In genomic region chr6:26487466-26487865, GRCh38 we compare ENCODE assay signal across 28 cellular contexts. TPM values are rescaled to one million over a fixed set of nuclear protein-coding genes. Genes with fewer than 3 reads are reported as not detected.
"Had no signal": no experiment of that assay in that cellular context is flagged by ENCODE, and none has a peak within 500 bp of the region (broad histone marks: within the 10 kb centered on the region; RNA-seq: fewer than 3 reads in every experiment).

No MANE protein-coding gene starts in this region.

- H3K27me3 ChIP-seq: stomach, suprapubic skin, testis, thyroid gland, tibial artery, tibial nerve, transverse colon, upper lobe of left lung, upper lobe of right lung, uterus, vagina had no signal

- DNase-seq: stimulated activated CD4-positive, alpha-beta T cell treated with anti-CD3 and anti-CD28 coated beads, Interleukin-2, amount 100 ng/mL, for 48 hours; stimulated activated CD4-positive, alpha-beta T cell treated with anti-CD3 and anti-CD28 coated beads, Interleukin-4, amount 100 ng/mL, for 1 hour; stimulated activated CD4-positive, alpha-beta T cell treated with anti-CD3 and anti-CD28 coated beads, Interleukin-4, amount 100 ng/mL, for 24 hours; stimulated activated CD4-positive, alpha-beta T cell treated with anti-CD3 and anti-CD28 coated beads, Interleukin-4, amount 100 ng/mL, for 4 hours; stimulated activated CD8-positive, alpha-beta memory T cell treated with anti-CD3 and anti-CD28 coated beads, Interleukin-4, amount 100 ng/mL, for 48 hours; stimulated activated naive B cell treated with anti-CD40 and anti-IgM and Interleukin-4, amounts not matched to agents 10 μg/mL and 1 μg/mL and 100 μg/mL, for 72 hours; stimulated activated naive CD4-positive, alpha-beta T cell; stimulated activated naive CD4-positive, alpha-beta T cell treated with Interleukin-2 at 50 U/mL for 16 hours; stimulated activated naive CD8-positive, alpha-beta T cell treated with anti-CD3 and anti-CD28 coated beads, Interleukin-15, amount 100 ng/mL, for 72 hours; stimulated activated naive CD8-positive, alpha-beta T cell treated with anti-CD3 and anti-CD28 coated beads, Interleukin-15, Interleukin-2, amounts not matched to agents 100 U/mL and 50 U/mL, for 24 hours; stomach; substantia nigra; testis; thyroid gland; tibial artery; transverse colon; trophoblast cell; upper lobe of left lung; upper lobe of right lung; uterus had no signal

- H3K4me3 ChIP-seq: stomach, suprapubic skin, testis, thoracic aorta, thyroid gland, tibial artery, tibial nerve, transverse colon, upper lobe of left lung, upper lobe of right lung, uterus, vagina had no signal

- FAIRE-seq: urothelium cell line had no signal

- H3K27ac ChIP-seq: stomach, suprapubic skin, testis, thoracic aorta, thyroid gland, tibial artery, tibial nerve, transverse colon, upper lobe of left lung, upper lobe of right lung, uterus, vagina had no signal

- H3K4me1 ChIP-seq: stomach, suprapubic skin, testis, thyroid gland, tibial artery, tibial nerve, transverse colon, upper lobe of left lung, upper lobe of right lung, uterus, vagina had no signal

- H3K36me3 ChIP-seq: stomach, suprapubic skin, thoracic aorta, thyroid gland, tibial artery, tibial nerve, transverse colon, upper lobe of left lung, upper lobe of right lung, uterus, vagina had no signal

- H3K9me3 ChIP-seq: suprapubic skin, testis, thyroid gland, tibial artery, transverse colon, upper lobe of right lung, uterus, vagina had no signal

RNA-seq across cellular contexts. Expression of gene BTN1A1, which starts 12.6 kb away (rescaled TPM):
- total RNA-seq: stomach, subcutaneous adipose tissue, suprapubic skin, temporal lobe, thoracic aorta, thyroid gland, tibial nerve, upper lobe of left lung, upper lobe of right lung, ureter, vagina had no signal
